ENCODE assay signal across 1 cellular context in genomic region chr5:149471406-149472183, GRCh38.
TF ChIP-seq lines count a peak whose summit lies in the region.

No MANE protein-coding gene starts in this region.

TF ChIP-seq in K562, 482 proteins besides CTCF, POLR2A, EP300 and RAD21 (continued from another document):
- TF ChIP-seq JUN (IDR thresholded peaks at IDR 0.05; ENCODE audit: borderline replicate concordance, low read depth, low read length) (0 out of 2 replicates have a peak, but pooled peaks have one; percentile 19), JUN (CRISPR knock-in tag; IDR thresholded peaks at IDR 0.05; ENCODE audit: borderline replicate concordance) (no peak), MEF2A (IDR thresholded peaks at IDR 0.05; ENCODE audit: control insufficient read depth, low read depth, low read length) (no peak), MAFK (IDR thresholded peaks at IDR 0.05; ENCODE audit: low read length) (0 out of 2 replicates have a peak, but pooled peaks have one; percentile 35), C11orf30 (IDR thresholded peaks at IDR 0.05; ENCODE audit: low read depth) (peak; percentile 53), MEIS2 (IDR thresholded peaks at IDR 0.05; ENCODE audit: partially characterized antibody) (no peak), JUND (IDR thresholded peaks at IDR 0.05; ENCODE audit: borderline replicate concordance, low read depth, low read length) (peak; percentile 59; the same call in 1 of the 2 replicates), JUND (tag; IDR thresholded peaks at IDR 0.05; ENCODE audit: borderline replicate concordance, low read depth, low read length) (peak; percentile 79; the same call in 2 of the 3 replicates), HDAC6 (IDR thresholded peaks at IDR 0.05; ENCODE audit: low read depth, low read length) (no peak), CCAR2 (IDR thresholded peaks at IDR 0.05; ENCODE audit: low read depth, low read length) (no peak), ZNF316 (IDR thresholded peaks at IDR 0.05) (peak; percentile 17; the same call in 1 of the 2 replicates), ZBTB17 (CRISPR knock-in tag; IDR thresholded peaks at IDR 0.05) (no peak), KDM4B (IDR thresholded peaks at IDR 0.05; ENCODE audit: borderline replicate concordance in 2 of 2, low read depth in 1 of 2) (0 out of 4 replicates have a peak, but pooled peaks of 1 of the 2 experiments have one; percentile 28), FOSL1 (tag; conservative IDR thresholded peaks at IDR 0.05) (peak; percentile 17; the same call in 1 of the 2 replicates), ZBTB33 (CRISPR knock-in tag; IDR thresholded peaks at IDR 0.05) (peak; percentile 95), SMARCA4 (IDR thresholded peaks at IDR 0.05) (0 out of 2 replicates have a peak, but pooled peaks have one; percentile 13)
